In the genomic region with DNA sequence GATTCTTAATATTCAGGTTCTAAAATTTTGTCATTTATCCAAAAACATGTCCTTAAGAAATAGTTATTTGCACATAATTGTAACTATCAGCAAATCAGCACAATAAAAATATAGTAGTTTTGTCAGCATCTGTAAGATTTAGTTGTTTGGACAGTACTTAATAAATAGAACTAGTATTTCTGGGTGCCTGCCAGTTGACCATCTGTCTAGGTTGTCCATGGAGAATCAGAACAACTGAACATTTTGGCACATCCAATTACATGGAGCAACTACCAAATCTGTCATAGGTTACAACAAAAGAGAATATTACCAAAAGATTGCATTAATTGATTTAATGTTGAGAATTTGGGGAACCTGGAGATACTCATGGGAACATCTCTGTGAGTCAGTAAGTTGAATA, we compare ENCODE assay signal across 19 cellular contexts.
DNase-seq lines count a peak whose midpoint lies in the region; FAIRE-seq and TF ChIP-seq lines count a peak whose summit lies in the region.
"Had no signal": no experiment of that assay in that cellular context is flagged by ENCODE, and none has a peak within 500 bp of the region (broad histone marks: within the 10 kb centered on the region; RNA-seq: fewer than 3 reads in every experiment).

No MANE protein-coding gene starts in this region.

- TF ChIP-seq EP300 in stomach (IDR thresholded peaks at IDR 0.05) = no peak

- peak; percentile 60 for FAIRE-seq in islet of Langerhans (lab: Jason Lieb, UNC)
- FAIRE-seq: H54 had no signal

- TF ChIP-seq POLR2A in spleen (IDR thresholded peaks at IDR 0.05) = no peak
- TF ChIP-seq POLR2A in stomach (IDR thresholded peaks at IDR 0.05) = no peak

- H3K27ac ChIP-seq in spleen (no peak overlapping the region), brain microvascular endothelial cell (no peak overlapping the region), stomach (no peak overlapping the region)
- H3K27ac ChIP-seq: BLaER1, HL-60 had no signal

- H3K4me3 ChIP-seq in spleen (no peak overlapping the region), brain microvascular endothelial cell (ENCODE audit: low read depth, low read length) (no peak overlapping the region), stomach (no peak overlapping the region)
- H3K4me3 ChIP-seq: BLaER1, GM23338 had no signal

- H3K27me3 ChIP-seq in spleen (replicated peaks in 1 of 7) = no peaks in the 10 kb centered on the region
- H3K27me3 ChIP-seq in brain microvascular endothelial cell (replicated peaks) = no peaks in the 10 kb centered on the region
- no peaks in the 10 kb centered on the region for H3K27me3 ChIP-seq in stomach
- H3K27me3 ChIP-seq: BLaER1 had no signal

- no peaks in the 10 kb centered on the region for H3K36me3 ChIP-seq in spleen
- no peaks in the 10 kb centered on the region for H3K36me3 ChIP-seq in brain microvascular endothelial cell (replicated peaks)
- H3K36me3 ChIP-seq in stomach = no peaks in the 10 kb centered on the region
- H3K36me3 ChIP-seq: BLaER1 had no signal

- intact Hi-C loops in spleen (cut with DNase I; ENCODE audit: low total_unique reads) = no loop called here
- intact Hi-C loops in stomach (cut with DNase I; ENCODE audit: low total_unique reads) = no loop called here

- DNase-seq in NCI-H82 (lab: John Stamatoyannopoulos, UW) (peak; percentile 3), NCI-H82 treated with DMSO at 0.1 percent for 48 hours (lab: John Stamatoyannopoulos, UW; ENCODE audit: unreplicated experiment) (no peak), NCI-H446 treated with DMSO at 0.1 percent for 48 hours (lab: John Stamatoyannopoulos, UW) (peak; percentile 80), cerebellar cortex (ENCODE audit: low spot score) (peak; percentile 74), spleen (no peak), brain microvascular endothelial cell (no peak), stomach (no peak)
- DNase-seq: 8988T; Calu3; CD8-positive, alpha-beta T cell; DMS153; DMS79; GF-D8; HCEC 1CT had no signal

- H3K4me1 ChIP-seq in spleen = no peaks in the 10 kb centered on the region
- H3K4me1 ChIP-seq in stomach = no peaks in the 10 kb centered on the region
- H3K4me1 ChIP-seq: BLaER1 had no signal

- H3K9me3 ChIP-seq in spleen = no peaks in the 10 kb centered on the region
- no peaks in the 10 kb centered on the region for H3K9me3 ChIP-seq in stomach
- H3K9me3 ChIP-seq: BLaER1 had no signal

- in situ Hi-C loops in brain microvascular endothelial cell (cut with HindIII; ENCODE audit: low pct_ligation_motif_present, low sequenced_read_pairs) = no loop called here

- TF ChIP-seq CTCF in spleen (IDR thresholded peaks at IDR 0.05 in 8 of 11, conservative IDR thresholded peaks at IDR 0.05 in 3 of 11) = no peak
- TF ChIP-seq CTCF in brain microvascular endothelial cell (IDR thresholded peaks at IDR 0.05; ENCODE audit: low read depth, low read length, missing control alignments) = no peak
- TF ChIP-seq CTCF in stomach (IDR thresholded peaks at IDR 0.05) = no peak

Comparison
In these comparisons a context has a peak if more than half of its experiments do, and no peak if none do; other contexts are left out.
1. DNase-seq: peak in NCI-H82 (single experiment), NCI-H446 treated with DMSO at 0.1 percent for 48 hours (single experiment) and cerebellar cortex (single experiment); none in NCI-H82 treated with DMSO at 0.1 percent for 48 hours (single experiment), spleen (single experiment), brain microvascular endothelial cell (single experiment) and stomach (single experiment).